Comparison of ENCODE assay signal across 15 cellular contexts in genomic region chr4:3679071-3679825, GRCh38.
"Had no signal": no experiment of that assay in that cellular context is flagged by ENCODE, and none has a peak within 500 bp of the region (broad histone marks: within the 10 kb centered on the region; RNA-seq: fewer than 3 reads in every experiment).

No MANE protein-coding gene starts in this region.

- H3K27ac ChIP-seq: cardiac muscle cell, colonic mucosa, esophagus muscularis mucosa, left ventricle myocardium inferior, psoas muscle, tibial artery had no signal

- H3K9me3 ChIP-seq: colonic mucosa, esophagus muscularis mucosa, left ventricle myocardium inferior, psoas muscle, tibial artery, uterus had no signal

- H3K27me3 ChIP-seq: cardiac muscle cell, uterus had no signal

- DNase-seq: activated CD4-positive, alpha-beta memory T cell treated with anti-CD3 and anti-CD28 coated beads, Interleukin-2, amount 10 ng/mL, durations not matched to agents 7 days and 5 days; activated effector memory CD4-positive, alpha-beta T cell treated with Interleukin-2 at 50 U/mL for 16 hours; activated naive CD4-positive, alpha-beta T cell treated with anti-CD3 and anti-CD28 coated beads, Interleukin-2, amount 50 U/mL, for 16 hours; activated T-cell treated with anti-CD3 and anti-CD28 coated beads, Interleukin-2, amount 50 U/mL, for 4 hours; colonic mucosa; hippocampal formation; left ventricle myocardium inferior; mesendoderm; nephron progenitor cell; stimulated activated naive B cell treated with anti-CD40 and anti-IgM and Interleukin-4, amounts not matched to agents 10 μg/mL and 1 μg/mL and 100 μg/mL, for 72 hours had no signal

- H3K4me1 ChIP-seq: colonic mucosa, left ventricle myocardium inferior, psoas muscle, tibial artery, uterus had no signal

- H3K36me3 ChIP-seq: cardiac muscle cell, colonic mucosa, esophagus muscularis mucosa, left ventricle myocardium inferior, tibial artery, uterus had no signal

- ATAC-seq: activated T-cell treated with anti-CD3 and anti-CD28 coated beads, Interleukin-2, amount 50 U/mL, for 4 hours; psoas muscle; stimulated activated naive B cell treated with anti-CD40 and anti-IgM and Interleukin-4, amounts not matched to agents 10 μg/mL and 1 μg/mL and 100 μg/mL, for 72 hours had no signal

- H3K4me3 ChIP-seq: cardiac muscle cell, colonic mucosa, esophagus muscularis mucosa, left ventricle myocardium inferior, psoas muscle, tibial artery, uterus had no signal
